16 cellular contexts compared by ENCODE assay signal in genomic region chr2:45755585-45756330, GRCh38.
DNase-seq lines count a peak whose midpoint lies in the region; TF ChIP-seq lines count a peak whose summit lies in the region.
"Had no signal": no experiment of that assay in that cellular context is flagged by ENCODE, and none has a peak within 500 bp of the region (broad histone marks: within the 10 kb centered on the region; RNA-seq: fewer than 3 reads in every experiment).

No MANE protein-coding gene starts in this region.

- H3K79me2 ChIP-seq in osteoblast (ENCODE audit: insufficient read depth, low read length) (no peaks in the 10 kb centered on the region), hepatocyte (peaks cover 5% of the 10 kb centered on the region)

- H3K4me2 ChIP-seq in osteoblast (ENCODE audit: insufficient read depth, low read length) (peak overlapping the region; percentile 43), hepatocyte (no peak overlapping the region)

- H3K4me3 ChIP-seq in osteoblast (ENCODE audit: insufficient read depth, low read length): no peak overlapping the region
- H3K4me3 ChIP-seq in hepatocyte: no peak overlapping the region
- H3K4me3 ChIP-seq: heart left ventricle, SJCRH30, testis had no signal

- H3K9me3 ChIP-seq in osteoblast (ENCODE audit: low read depth, low read length) (no peaks in the 10 kb centered on the region), hepatocyte (ENCODE audit: low read depth) (no peaks in the 10 kb centered on the region)
- H3K9me3 ChIP-seq: heart left ventricle, SJCRH30, testis had no signal

- no peaks in the 10 kb centered on the region for H3K9me2 ChIP-seq in hepatocyte (replicated peaks; ENCODE audit: insufficient read depth)

- peak overlapping the region; percentile 65 for H3K27ac ChIP-seq in osteoblast (ENCODE audit: low read depth, low read length)
- no peak overlapping the region for H3K27ac ChIP-seq in hepatocyte
- H3K27ac ChIP-seq: heart left ventricle, SJCRH30, testis had no signal

- DNase-seq in EH (ENCODE audit: low read depth): peak; percentile 98
- DNase-seq in NCI-H226: peak; percentile 12
- peak; percentile 84 for DNase-seq in dedifferentiated amniotic fluid mesenchymal stem cell (ENCODE audit: extremely low spot score)
- DNase-seq in osteoblast (ENCODE audit: insufficient read length, low spot score, missing footprints): peak; percentile 92
- DNase-seq in retina: no peak
- no peak for DNase-seq in hepatocyte (ENCODE audit: low spot score)
- no peak for DNase-seq in activated gamma-delta T cell (lab: John Stamatoyannopoulos, UW)
- DNase-seq in epidermal melanocyte (ENCODE audit: insufficient read length, low spot score): no peak
- DNase-seq: C1 segment of cervical spinal cord, endodermal cell, heart left ventricle, left cardiac atrium, NCI-H1092, NCI-H345, testis had no signal

- H3K36me3 ChIP-seq in osteoblast (ENCODE audit: insufficient read depth, low read length): no peaks in the 10 kb centered on the region
- H3K36me3 ChIP-seq in hepatocyte (replicated peaks; ENCODE audit: insufficient read depth, low read depth): no peaks in the 10 kb centered on the region
- H3K36me3 ChIP-seq: heart left ventricle, SJCRH30 had no signal

- TF ChIP-seq CTCF in osteoblast (IDR thresholded peaks at IDR 0.05; ENCODE audit: extremely low read depth, low read depth, low read length) (no peak), hepatocyte (IDR thresholded peaks at IDR 0.05; ENCODE audit: poor library complexity) (no peak)

- H4K20me1 ChIP-seq in osteoblast (ENCODE audit: insufficient read depth, low read length) (peaks cover 24% of the 10 kb centered on the region), hepatocyte (ENCODE audit: insufficient read depth, poor library complexity, severe bottlenecking) (no peaks in the 10 kb centered on the region)

- H2AFZ ChIP-seq in osteoblast (ENCODE audit: low read length) (no peak overlapping the region), hepatocyte (no peak overlapping the region)

- no peaks in the 10 kb centered on the region for H3K27me3 ChIP-seq in osteoblast (ENCODE audit: insufficient read depth, low read length)
- no peaks in the 10 kb centered on the region for H3K27me3 ChIP-seq in hepatocyte
- H3K27me3 ChIP-seq: heart left ventricle, SJCRH30, testis had no signal

- 57% methylated on average over 8 of the region's 8 CpGs for WGBS in hepatocyte (ENCODE audit: low lambda C conversion rate, missing lambda C conversion rate)

- H3K4me1 ChIP-seq in osteoblast (ENCODE audit: insufficient read depth, low read length) (peaks cover 21% of the 10 kb centered on the region), hepatocyte (ENCODE audit: insufficient read depth) (peaks cover 19% of the 10 kb centered on the region)
- H3K4me1 ChIP-seq: testis had no signal

Comparison
In these comparisons a context has a peak if more than half of its experiments do, and no peak if none do; other contexts are left out.
1. DNase-seq: peak in EH (single experiment), NCI-H226 (single experiment), dedifferentiated amniotic fluid mesenchymal stem cell (single experiment) and osteoblast (single experiment); none in retina (single experiment), hepatocyte (single experiment), activated gamma-delta T cell (single experiment) and epidermal melanocyte (single experiment).